16 cellular contexts compared by ENCODE assay signal in the genomic region with DNA sequence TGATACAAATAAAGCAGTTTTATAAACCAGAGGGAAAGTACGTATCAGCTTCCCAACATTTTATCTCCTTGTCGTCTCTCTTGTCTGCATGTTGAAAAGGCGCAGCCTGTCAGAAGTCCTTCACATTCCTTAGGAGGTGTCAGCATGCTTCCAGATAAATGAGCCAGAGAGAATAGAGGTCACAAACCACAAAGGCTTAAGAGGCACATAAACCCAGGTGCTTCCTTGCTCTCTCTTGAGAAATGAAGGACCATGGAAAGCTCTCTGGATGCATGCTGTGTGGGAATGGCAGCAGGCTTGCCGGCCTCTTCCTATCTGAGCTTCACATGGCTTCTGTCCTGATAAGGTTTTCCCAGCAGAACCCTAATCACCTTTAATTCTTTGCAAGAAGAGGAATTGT.
"Had no signal": no experiment of that assay in that cellular context is flagged by ENCODE, and none has a peak within 500 bp of the region (broad histone marks: within the 10 kb centered on the region; RNA-seq: fewer than 3 reads in every experiment).

No MANE protein-coding gene starts in this region.

- DNase-seq: activated CD4-positive, alpha-beta T cell treated with anti-CD3 and anti-CD28 coated beads for 1 hour; activated CD4-positive, alpha-beta T cell treated with anti-CD3 and anti-CD28 coated beads, Interleukin-2, amount 50 U/mL, for 4 hours; activated effector memory CD4-positive, alpha-beta T cell treated with Interleukin-2 at 50 U/mL for 16 hours; activated naive CD4-positive, alpha-beta T cell treated with anti-CD3 and anti-CD28 coated beads, Interleukin-2, amount 50 U/mL, for 16 hours; activated T-cell treated with anti-CD3 and anti-CD28 coated beads, Interleukin-2, amount 50 U/mL, for 24 hours; adrenal gland; natural killer cell; psoas muscle; right lobe of liver; T-helper 1 cell; T1000; upper lobe of left lung had no signal

- H3K9me3 Mint-ChIP-seq: activated T-cell treated with anti-CD3 and anti-CD28 coated beads, Interleukin-2, amount 50 U/mL, for 24 hours; stimulated activated naive CD8-positive, alpha-beta T cell treated with anti-CD3 and anti-CD28 coated beads, Interleukin-15, Interleukin-2, amounts not matched to agents 100 ng/mL and 50 ng/mL, for 24 hours had no signal

- H3K27me3 Mint-ChIP-seq: activated T-cell treated with anti-CD3 and anti-CD28 coated beads, Interleukin-2, amount 50 U/mL, for 24 hours; stimulated activated naive CD8-positive, alpha-beta T cell treated with anti-CD3 and anti-CD28 coated beads, Interleukin-15, Interleukin-2, amounts not matched to agents 100 ng/mL and 50 ng/mL, for 24 hours had no signal

- H3K4me3 Mint-ChIP-seq: activated T-cell treated with anti-CD3 and anti-CD28 coated beads, Interleukin-2, amount 50 U/mL, for 24 hours; natural killer cell; stimulated activated naive CD8-positive, alpha-beta T cell treated with anti-CD3 and anti-CD28 coated beads, Interleukin-15, Interleukin-2, amounts not matched to agents 100 ng/mL and 50 ng/mL, for 24 hours had no signal

- H3K36me3 Mint-ChIP-seq: natural killer cell had no signal

- ATAC-seq: esophagus mucosa, left lobe of liver, natural killer cell, psoas muscle, right lobe of liver, SK-N-SH treated with all-trans-retinoic acid at 6 μM for 48 hours had no signal

- H3K4me1 Mint-ChIP-seq: natural killer cell had no signal

- H3K27ac Mint-ChIP-seq: activated T-cell treated with anti-CD3 and anti-CD28 coated beads, Interleukin-2, amount 50 U/mL, for 24 hours; natural killer cell; stimulated activated naive CD8-positive, alpha-beta T cell treated with anti-CD3 and anti-CD28 coated beads, Interleukin-15, Interleukin-2, amounts not matched to agents 100 ng/mL and 50 ng/mL, for 24 hours had no signal
